Comparison of ENCODE assay signal across 20 cellular contexts in genomic region chr10:11246752-11247467, GRCh38.
DNase-seq lines count a peak whose midpoint lies in the region; ATAC-seq, FAIRE-seq and TF ChIP-seq lines count a peak whose summit lies in the region.
"Had no signal": no experiment of that assay in that cellular context is flagged by ENCODE, and none has a peak within 500 bp of the region (broad histone marks: within the 10 kb centered on the region; RNA-seq: fewer than 3 reads in every experiment).

No MANE protein-coding gene starts in this region.

- no peaks in the 10 kb centered on the region for H3K27me3 ChIP-seq in DND-41 (ENCODE audit: insufficient read depth, low read length, poor library complexity)
- no peaks in the 10 kb centered on the region for H3K27me3 ChIP-seq in bronchial epithelial cell (ENCODE audit: control insufficient read depth, insufficient read depth, low read length)

- intact Hi-C loops in MCF 10A (cut with micrococcal nuclease), result no loop called here

- peaks cover 9% of the 10 kb centered on the region; the same call in 1 of the 2 replicates for H3K4me1 ChIP-seq in DND-41 (ENCODE audit: insufficient read depth, low read length)

- no peak overlapping the region for H2AFZ ChIP-seq in DND-41 (ENCODE audit: low read depth, low read length)

- H3K27me3 Mint-ChIP-seq in MCF 10A (ENCODE audit: insufficient read depth, unreplicated experiment), result peaks cover 22% of the 10 kb centered on the region
- H3K27me3 Mint-ChIP-seq: activated CD8-positive, alpha-beta memory T cell treated with anti-CD3 and anti-CD28 coated beads, Interleukin-2, amount 10 ng/mL, durations not matched to agents 7 days and 5 days had no signal

- no peak for TF ChIP-seq CTCF in DND-41 (IDR thresholded peaks at IDR 0.05; ENCODE audit: borderline replicate concordance, extremely low read depth, low read length, poor library complexity, severe bottlenecking)
- no peak for TF ChIP-seq CTCF in bronchial epithelial cell (IDR thresholded peaks at IDR 0.05; ENCODE audit: insufficient read depth, low read length, severe bottlenecking)
- no peak for TF ChIP-seq CTCF in MCF 10A (IDR thresholded peaks at IDR 0.05; ENCODE audit: unreplicated experiment)

- H3K4me3 Mint-ChIP-seq in MCF 10A (ENCODE audit: unreplicated experiment), result no peak overlapping the region
- H3K4me3 Mint-ChIP-seq: activated CD8-positive, alpha-beta memory T cell treated with anti-CD3 and anti-CD28 coated beads, Interleukin-2, amount 10 ng/mL, durations not matched to agents 7 days and 5 days had no signal

- no peaks in the 10 kb centered on the region for H3K9me3 Mint-ChIP-seq in MCF 10A (ENCODE audit: unreplicated experiment)

- no peaks in the 10 kb centered on the region for H3K36me3 Mint-ChIP-seq in MCF 10A (ENCODE audit: insufficient read depth, unreplicated experiment)

- ATAC-seq in DND-41 (ENCODE audit: insufficient read depth, low read depth) (no peak), GM18907 (IDR thresholded peaks at IDR 0.05; ENCODE audit: unreplicated experiment) (peak; percentile 34), HG02852 (IDR thresholded peaks at IDR 0.05; ENCODE audit: unreplicated experiment) (peak; percentile 20), GM21381 (IDR thresholded peaks at IDR 0.05; ENCODE audit: unreplicated experiment) (no peak)
- ATAC-seq: activated CD8-positive, alpha-beta memory T cell treated with anti-CD3 and anti-CD28 coated beads, Interleukin-2, amount 10 ng/mL, durations not matched to agents 7 days and 5 days; left lobe of liver; right cardiac atrium had no signal

- DNase-seq in DND-41 (no peak), bronchial epithelial cell (ENCODE audit: low read depth) (no peak), MCF 10A (ENCODE audit: unreplicated experiment) (no peak), cerebellar nuclear complex (lab: John Stamatoyannopoulos, UW) (no peak), NCI-H187 (lab: John Stamatoyannopoulos, UW) (no peak)
- DNase-seq: activated CD8-positive, alpha-beta memory T cell treated with anti-CD3 and anti-CD28 coated beads, Interleukin-2, amount 10 ng/mL, durations not matched to agents 7 days and 5 days; COR-L47; foreskin fibroblast; HCEC 1CT; NCI-H1694; NCI-H446 treated with DMSO at 0.1 percent for 48 hours; occipital lobe; right cardiac atrium; SIG-M5 had no signal

- POLR2A ChIA-PET in MCF 10A (lab: Yijun Ruan, JAX), result no interaction called here

- CTCF ChIA-PET in MCF 10A (lab: Yijun Ruan, JAX), result no interaction called here

- H3K4me3 ChIP-seq in DND-41 (ENCODE audit: low read depth in 1 of 2, low read length in 2 of 2) (no peak overlapping the region), bronchial epithelial cell (ENCODE audit: low read depth, low read length) (no peak overlapping the region)

- no peaks in the 10 kb centered on the region for H3K9me3 ChIP-seq in DND-41 (ENCODE audit: insufficient read depth, low read length, severe bottlenecking)

- no peak overlapping the region for H3K9ac ChIP-seq in DND-41 (ENCODE audit: low read depth, low read length)

- no peaks in the 10 kb centered on the region for H3K4me1 Mint-ChIP-seq in MCF 10A (ENCODE audit: insufficient read depth, unreplicated experiment)

- H3K79me2 ChIP-seq in DND-41 (ENCODE audit: insufficient read depth, low read length), result peaks cover 54% of the 10 kb centered on the region

- H3K27ac ChIP-seq in DND-41 (ENCODE audit: low read length), result 0 out of 2 replicates have a peak overlapping the region, but pooled peaks have one; percentile 19

- peaks cover 43% of the 10 kb centered on the region for H3K36me3 ChIP-seq in DND-41 (ENCODE audit: insufficient read depth, low read length)
- no peaks in the 10 kb centered on the region for H3K36me3 ChIP-seq in bronchial epithelial cell (ENCODE audit: control insufficient read depth, insufficient read depth, low read length)

- no peak overlapping the region for H3K27ac Mint-ChIP-seq in MCF 10A (ENCODE audit: low read depth, unreplicated experiment)
- H3K27ac Mint-ChIP-seq: activated CD8-positive, alpha-beta memory T cell treated with anti-CD3 and anti-CD28 coated beads, Interleukin-2, amount 10 ng/mL, durations not matched to agents 7 days and 5 days had no signal

- H4K20me1 ChIP-seq in DND-41 (ENCODE audit: insufficient read depth, low read length), result peaks cover 57% of the 10 kb centered on the region

- peak; percentile 40 for FAIRE-seq in bronchial epithelial cell (lab: Jason Lieb, UNC)
- FAIRE-seq: astrocyte, colon had no signal

- H3K4me2 ChIP-seq in DND-41 (ENCODE audit: insufficient read depth, low read length), result no peak overlapping the region

- BruUV-seq in MCF 10A (replicated peaks; lab: Mats Ljungman, UMichigan), result no TSS peak

Comparison
In these comparisons a context has a peak if more than half of its experiments do, and no peak if none do; other contexts are left out.
1. ATAC-seq: peak in GM18907 (single experiment) and HG02852 (single experiment); none in DND-41 (single experiment) and GM21381 (single experiment).